1 cellular context compared by ENCODE assay signal in the genomic region with DNA sequence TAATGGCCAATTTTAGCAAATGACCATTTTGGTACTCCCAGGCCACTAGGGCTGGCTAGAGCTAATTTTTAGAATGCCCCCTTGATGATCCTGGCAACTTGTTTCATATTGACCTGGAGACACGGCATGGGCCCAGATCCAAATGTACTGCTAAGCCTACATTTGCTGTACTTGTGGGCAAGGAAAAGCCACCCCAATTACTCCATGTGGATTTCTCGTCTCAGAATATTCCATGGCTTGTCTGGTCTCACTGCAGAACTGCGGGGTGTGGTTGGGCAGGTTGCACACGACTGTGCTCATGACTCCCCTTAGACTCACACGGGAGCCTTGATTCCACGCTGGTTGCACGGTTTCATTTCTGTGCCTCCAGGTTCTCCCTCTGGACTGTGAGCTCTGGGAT.
TF ChIP-seq lines count a peak whose summit lies in the region.

No MANE protein-coding gene starts in this region.

TF ChIP-seq in GM23338, 12 proteins besides CTCF, POLR2A, EP300 and RAD21 (continued from another document):
- TF ChIP-seq, protein P1, sequence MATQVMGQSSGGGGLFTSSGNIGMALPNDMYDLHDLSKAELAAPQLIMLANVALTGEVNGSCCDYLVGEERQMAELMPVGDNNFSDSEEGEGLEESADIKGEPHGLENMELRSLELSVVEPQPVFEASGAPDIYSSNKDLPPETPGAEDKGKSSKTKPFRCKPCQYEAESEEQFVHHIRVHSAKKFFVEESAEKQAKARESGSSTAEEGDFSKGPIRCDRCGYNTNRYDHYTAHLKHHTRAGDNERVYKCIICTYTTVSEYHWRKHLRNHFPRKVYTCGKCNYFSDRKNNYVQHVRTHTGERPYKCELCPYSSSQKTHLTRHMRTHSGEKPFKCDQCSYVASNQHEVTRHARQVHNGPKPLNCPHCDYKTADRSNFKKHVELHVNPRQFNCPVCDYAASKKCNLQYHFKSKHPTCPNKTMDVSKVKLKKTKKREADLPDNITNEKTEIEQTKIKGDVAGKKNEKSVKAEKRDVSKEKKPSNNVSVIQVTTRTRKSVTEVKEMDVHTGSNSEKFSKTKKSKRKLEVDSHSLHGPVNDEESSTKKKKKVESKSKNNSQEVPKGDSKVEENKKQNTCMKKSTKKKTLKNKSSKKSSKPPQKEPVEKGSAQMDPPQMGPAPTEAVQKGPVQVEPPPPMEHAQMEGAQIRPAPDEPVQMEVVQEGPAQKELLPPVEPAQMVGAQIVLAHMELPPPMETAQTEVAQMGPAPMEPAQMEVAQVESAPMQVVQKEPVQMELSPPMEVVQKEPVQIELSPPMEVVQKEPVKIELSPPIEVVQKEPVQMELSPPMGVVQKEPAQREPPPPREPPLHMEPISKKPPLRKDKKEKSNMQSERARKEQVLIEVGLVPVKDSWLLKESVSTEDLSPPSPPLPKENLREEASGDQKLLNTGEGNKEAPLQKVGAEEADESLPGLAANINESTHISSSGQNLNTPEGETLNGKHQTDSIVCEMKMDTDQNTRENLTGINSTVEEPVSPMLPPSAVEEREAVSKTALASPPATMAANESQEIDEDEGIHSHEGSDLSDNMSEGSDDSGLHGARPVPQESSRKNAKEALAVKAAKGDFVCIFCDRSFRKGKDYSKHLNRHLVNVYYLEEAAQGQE (IDR thresholded peaks at IDR 0.05; ENCODE audit: unreplicated experiment) = no peak
- TF ChIP-seq, protein P2, sequence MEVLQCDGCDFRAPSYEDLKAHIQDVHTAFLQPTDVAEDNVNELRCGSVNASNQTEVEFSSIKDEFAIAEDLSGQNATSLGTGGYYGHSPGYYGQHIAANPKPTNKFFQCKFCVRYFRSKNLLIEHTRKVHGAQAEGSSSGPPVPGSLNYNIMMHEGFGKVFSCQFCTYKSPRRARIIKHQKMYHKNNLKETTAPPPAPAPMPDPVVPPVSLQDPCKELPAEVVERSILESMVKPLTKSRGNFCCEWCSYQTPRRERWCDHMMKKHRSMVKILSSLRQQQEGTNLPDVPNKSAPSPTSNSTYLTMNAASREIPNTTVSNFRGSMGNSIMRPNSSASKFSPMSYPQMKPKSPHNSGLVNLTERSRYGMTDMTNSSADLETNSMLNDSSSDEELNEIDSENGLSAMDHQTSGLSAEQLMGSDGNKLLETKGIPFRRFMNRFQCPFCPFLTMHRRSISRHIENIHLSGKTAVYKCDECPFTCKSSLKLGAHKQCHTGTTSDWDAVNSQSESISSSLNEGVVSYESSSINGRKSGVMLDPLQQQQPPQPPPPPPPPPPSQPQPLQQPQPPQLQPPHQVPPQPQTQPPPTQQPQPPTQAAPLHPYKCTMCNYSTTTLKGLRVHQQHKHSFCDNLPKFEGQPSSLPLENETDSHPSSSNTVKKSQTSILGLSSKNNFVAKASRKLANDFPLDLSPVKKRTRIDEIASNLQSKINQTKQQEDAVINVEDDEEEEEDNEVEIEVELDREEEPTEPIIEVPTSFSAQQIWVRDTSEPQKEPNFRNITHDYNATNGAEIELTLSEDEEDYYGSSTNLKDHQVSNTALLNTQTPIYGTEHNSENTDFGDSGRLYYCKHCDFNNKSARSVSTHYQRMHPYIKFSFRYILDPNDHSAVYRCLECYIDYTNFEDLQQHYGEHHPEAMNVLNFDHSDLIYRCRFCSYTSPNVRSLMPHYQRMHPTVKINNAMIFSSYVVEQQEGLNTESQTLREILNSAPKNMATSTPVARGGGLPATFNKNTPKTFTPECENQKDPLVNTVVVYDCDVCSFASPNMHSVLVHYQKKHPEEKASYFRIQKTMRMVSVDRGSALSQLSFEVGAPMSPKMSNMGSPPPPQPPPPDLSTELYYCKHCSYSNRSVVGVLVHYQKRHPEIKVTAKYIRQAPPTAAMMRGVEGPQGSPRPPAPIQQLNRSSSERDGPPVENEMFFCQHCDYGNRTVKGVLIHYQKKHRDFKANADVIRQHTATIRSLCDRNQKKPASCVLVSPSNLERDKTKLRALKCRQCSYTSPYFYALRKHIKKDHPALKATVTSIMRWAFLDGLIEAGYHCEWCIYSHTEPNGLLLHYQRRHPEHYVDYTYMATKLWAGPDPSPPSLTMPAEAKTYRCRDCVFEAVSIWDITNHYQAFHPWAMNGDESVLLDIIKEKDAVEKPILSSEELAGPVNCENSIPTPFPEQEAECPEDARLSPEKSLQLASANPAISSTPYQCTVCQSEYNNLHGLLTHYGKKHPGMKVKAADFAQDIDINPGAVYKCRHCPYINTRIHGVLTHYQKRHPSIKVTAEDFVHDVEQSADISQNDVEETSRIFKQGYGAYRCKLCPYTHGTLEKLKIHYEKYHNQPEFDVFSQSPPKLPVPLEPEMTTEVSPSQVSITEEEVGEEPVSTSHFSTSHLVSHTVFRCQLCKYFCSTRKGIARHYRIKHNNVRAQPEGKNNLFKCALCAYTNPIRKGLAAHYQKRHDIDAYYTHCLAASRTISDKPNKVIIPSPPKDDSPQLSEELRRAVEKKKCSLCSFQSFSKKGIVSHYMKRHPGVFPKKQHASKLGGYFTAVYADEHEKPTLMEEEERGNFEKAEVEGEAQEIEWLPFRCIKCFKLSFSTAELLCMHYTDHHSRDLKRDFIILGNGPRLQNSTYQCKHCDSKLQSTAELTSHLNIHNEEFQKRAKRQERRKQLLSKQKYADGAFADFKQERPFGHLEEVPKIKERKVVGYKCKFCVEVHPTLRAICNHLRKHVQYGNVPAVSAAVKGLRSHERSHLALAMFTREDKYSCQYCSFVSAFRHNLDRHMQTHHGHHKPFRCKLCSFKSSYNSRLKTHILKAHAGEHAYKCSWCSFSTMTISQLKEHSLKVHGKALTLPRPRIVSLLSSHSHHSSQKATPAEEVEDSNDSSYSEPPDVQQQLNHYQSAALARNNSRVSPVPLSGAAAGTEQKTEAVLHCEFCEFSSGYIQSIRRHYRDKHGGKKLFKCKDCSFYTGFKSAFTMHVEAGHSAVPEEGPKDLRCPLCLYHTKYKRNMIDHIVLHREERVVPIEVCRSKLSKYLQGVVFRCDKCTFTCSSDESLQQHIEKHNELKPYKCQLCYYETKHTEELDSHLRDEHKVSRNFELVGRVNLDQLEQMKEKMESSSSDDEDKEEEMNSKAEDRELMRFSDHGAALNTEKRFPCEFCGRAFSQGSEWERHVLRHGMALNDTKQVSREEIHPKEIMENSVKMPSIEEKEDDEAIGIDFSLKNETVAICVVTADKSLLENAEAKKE (CRISPR knock-in tag; IDR thresholded peaks at IDR 0.05) = no peak
- TF ChIP-seq, protein P3, sequence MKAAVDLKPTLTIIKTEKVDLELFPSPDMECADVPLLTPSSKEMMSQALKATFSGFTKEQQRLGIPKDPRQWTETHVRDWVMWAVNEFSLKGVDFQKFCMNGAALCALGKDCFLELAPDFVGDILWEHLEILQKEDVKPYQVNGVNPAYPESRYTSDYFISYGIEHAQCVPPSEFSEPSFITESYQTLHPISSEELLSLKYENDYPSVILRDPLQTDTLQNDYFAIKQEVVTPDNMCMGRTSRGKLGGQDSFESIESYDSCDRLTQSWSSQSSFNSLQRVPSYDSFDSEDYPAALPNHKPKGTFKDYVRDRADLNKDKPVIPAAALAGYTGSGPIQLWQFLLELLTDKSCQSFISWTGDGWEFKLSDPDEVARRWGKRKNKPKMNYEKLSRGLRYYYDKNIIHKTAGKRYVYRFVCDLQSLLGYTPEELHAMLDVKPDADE (IDR thresholded peaks at IDR 0.05) = no peak
- TF ChIP-seq POLR2AphosphoS5 (IDR thresholded peaks at IDR 0.05; ENCODE audit: low read depth) = no peak
TF ChIP-seq in GM23338: peak in this region for 0.
